ENCODE assay signal across 1 cellular context in the genomic region with DNA sequence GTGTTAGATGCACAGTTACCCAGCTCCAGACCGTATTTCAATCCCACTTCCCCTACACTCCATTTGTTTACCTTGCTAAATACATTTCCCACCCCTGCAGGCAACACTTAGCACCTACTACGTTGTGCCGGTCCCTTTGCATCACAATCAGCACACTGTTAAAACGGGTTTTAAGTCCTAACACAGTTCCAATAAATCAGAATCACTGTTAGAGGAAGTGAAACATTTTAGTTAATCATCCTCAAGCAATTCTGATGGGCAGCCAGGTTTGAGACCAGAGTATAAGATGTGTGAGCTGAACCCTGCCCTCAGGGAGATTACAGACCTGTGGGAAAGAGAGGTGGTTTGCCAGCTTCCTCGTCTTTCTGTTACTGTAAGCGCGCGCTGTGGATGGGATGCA.
TF ChIP-seq lines count a peak whose summit lies in the region.

No MANE protein-coding gene starts in this region.

TF ChIP-seq in endothelial cell of umbilical vein, 7 proteins besides CTCF, POLR2A, EP300 and RAD21:
- no peak for TF ChIP-seq JUN (IDR thresholded peaks at IDR 0.05; ENCODE audit: borderline replicate concordance, insufficient read depth, insufficient read length, low read depth)
- no peak for TF ChIP-seq EZH2 (IDR thresholded peaks at IDR 0.05; ENCODE audit: borderline replicate concordance, low read depth, low read length, severe bottlenecking)
- TF ChIP-seq, protein P1, sequence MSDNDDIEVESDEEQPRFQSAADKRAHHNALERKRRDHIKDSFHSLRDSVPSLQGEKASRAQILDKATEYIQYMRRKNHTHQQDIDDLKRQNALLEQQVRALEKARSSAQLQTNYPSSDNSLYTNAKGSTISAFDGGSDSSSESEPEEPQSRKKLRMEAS (IDR thresholded peaks at IDR 0.05; ENCODE audit: insufficient read depth, insufficient read length), result no peak
- TF ChIP-seq GATA2 (IDR thresholded peaks at IDR 0.05; ENCODE audit: insufficient read depth, insufficient read length, low read depth, low read length), result no peak
- TF ChIP-seq POLR2AphosphoS5 (IDR thresholded peaks at IDR 0.05; ENCODE audit: insufficient read depth, low read depth, low read length), result no peak
- no peak for TF ChIP-seq FOS (IDR thresholded peaks at IDR 0.05; ENCODE audit: borderline replicate concordance, insufficient read depth, low read length)
- TF ChIP-seq MYC (IDR thresholded peaks at IDR 0.05; ENCODE audit: low read depth, low read length), result no peak
